ENCODE assay signal across 17 cellular contexts in genomic region chr12:85725991-85726390, GRCh38.
A peak's percentile ranks its signal among the peaks of the same experiment; 100 is the strongest.
DNase-seq lines count a peak whose midpoint lies in the region; TF ChIP-seq lines count a peak whose summit lies in the region.
"Had no signal": no experiment of that assay in that cellular context is flagged by ENCODE, and none has a peak within 500 bp of the region (broad histone marks: within the 10 kb centered on the region; RNA-seq: fewer than 3 reads in every experiment).

No MANE protein-coding gene starts in this region.

- no peaks in the 10 kb centered on the region for H3K9me3 ChIP-seq in MG63
- no peaks in the 10 kb centered on the region for H3K9me3 ChIP-seq in transverse colon
- no peaks in the 10 kb centered on the region for H3K9me3 ChIP-seq in neuronal stem cell (replicated peaks in 1 of 2; ENCODE audit: control insufficient read depth in 2 of 2, insufficient read depth in 1 of 2, low read depth in 1 of 2, low read length in 2 of 2)
- H3K9me3 ChIP-seq: stomach, uterus had no signal

- H3K4ac ChIP-seq in neuronal stem cell (ENCODE audit: low read length) = no peak overlapping the region

- 67 to 75% methylated on average over 2 of the region's 2 CpGs for WGBS in transverse colon (ENCODE audit: low coverage in 1 of 2), 2 donors
- no CpG with 5 or more reads among the region's 2 CpGs for WGBS in neuronal stem cell (ENCODE audit: extremely low coverage in 2 of 2, insufficient read length in 2 of 2, insufficient replicate concordance in 1 of 2), 2 donors

- no peak overlapping the region for H2AK5ac ChIP-seq in neuronal stem cell (ENCODE audit: low read depth, low read length)

- H3K18ac ChIP-seq in neuronal stem cell (ENCODE audit: low read length) = no peak overlapping the region

- H3K27me3 ChIP-seq in MG63 (no peaks in the 10 kb centered on the region), transverse colon (no peaks in the 10 kb centered on the region), neuronal stem cell (ENCODE audit: control insufficient read depth in 3 of 3, insufficient read depth in 3 of 3, low read depth in 1 of 3, low read length in 3 of 3) (no peaks in the 10 kb centered on the region)
- H3K27me3 ChIP-seq: stomach, uterus had no signal

- H3K4me1 ChIP-seq in transverse colon (no peaks in the 10 kb centered on the region), neuronal stem cell (ENCODE audit: control insufficient read depth in 2 of 2, insufficient read depth in 1 of 2, low read depth in 1 of 2, low read length in 2 of 2) (no peaks in the 10 kb centered on the region)
- H3K4me1 ChIP-seq: stomach, uterus had no signal

- no peak overlapping the region for H2BK5ac ChIP-seq in neuronal stem cell (ENCODE audit: low read length)

- DNase-seq in NCI-H1436 (lab: John Stamatoyannopoulos, UW) (peak; percentile 7), NCI-H1436 treated with DMSO at 0.1 percent for 48 hours (lab: John Stamatoyannopoulos, UW) (no peak), MG63 (peak; percentile 11), SK-MEL-5 (ENCODE audit: low read depth, low spot score) (peak; percentile 44), fibroblast of the aortic adventitia (ENCODE audit: low read depth) (peak; percentile 17), pons (ENCODE audit: low spot score) (no peak), transverse colon (no peak), neuronal stem cell (ENCODE audit: low spot score) (no peak)
- DNase-seq: activated effector memory CD4-positive, alpha-beta T cell treated with anti-CD3 and anti-CD28 coated beads, Interleukin-2, amount 50 U/mL, for 16 hours; amygdala; CD4-positive, alpha-beta memory T cell; EL; KBM-7; NCI-H187 treated with DMSO at 0.1 percent for 48 hours; SHP77; stomach; uterus had no signal

- H3K27ac ChIP-seq in transverse colon = no peak overlapping the region
- no peak overlapping the region for H3K27ac ChIP-seq in neuronal stem cell (replicated peaks; ENCODE audit: low read length)
- H3K27ac ChIP-seq: stomach, uterus had no signal

- in situ Hi-C loops in SK-MEL-5 (cut with HindIII; ENCODE audit: low pct_unique_long_range_greater_than_20kb, low sequenced_read_pairs) (no loop called here), transverse colon (cut with MboI; ENCODE audit: low pct_ligation_motif_present in 1 of 4, low pct_unique_long_range_greater_than_20kb in 1 of 4, low sequenced_read_pairs in 3 of 4) (no loop called here)

- H3K14ac ChIP-seq in neuronal stem cell (ENCODE audit: low read length) = no peak overlapping the region

- H3K36me3 ChIP-seq in MG63 (no peaks in the 10 kb centered on the region), transverse colon (no peaks in the 10 kb centered on the region), neuronal stem cell (replicated peaks in 1 of 2; ENCODE audit: control insufficient read depth in 2 of 2, insufficient read depth in 2 of 2, low read length in 2 of 2) (no peaks in the 10 kb centered on the region)
- H3K36me3 ChIP-seq: stomach, uterus had no signal

- H3K4me2 ChIP-seq in neuronal stem cell (ENCODE audit: insufficient read depth, low read length, poor library complexity, severe bottlenecking) = no peak overlapping the region

- no peak overlapping the region for H4K91ac ChIP-seq in neuronal stem cell (ENCODE audit: low read depth, low read length, poor library complexity)

- H3K23ac ChIP-seq in neuronal stem cell (ENCODE audit: low read depth, low read length, poor library complexity) = no peak overlapping the region

- no peak overlapping the region for H3K9ac ChIP-seq in neuronal stem cell (ENCODE audit: low read depth, low read length, poor library complexity)

- H3K79me1 ChIP-seq in neuronal stem cell (ENCODE audit: low read depth, low read length) = no peaks in the 10 kb centered on the region

- intact Hi-C loops in transverse colon (cut with DNase I; ENCODE audit: low total_unique reads) = no loop called here

- H2BK15ac ChIP-seq in neuronal stem cell (ENCODE audit: low read length) = no peak overlapping the region

- TF ChIP-seq POLR2A in transverse colon (IDR thresholded peaks at IDR 0.05) = no peak

- H3K4me3 ChIP-seq in MG63 = no peak overlapping the region
- no peak overlapping the region for H3K4me3 ChIP-seq in fibroblast of the aortic adventitia (ENCODE audit: low read depth, low read length)
- no peak overlapping the region for H3K4me3 ChIP-seq in transverse colon
- no peak overlapping the region for H3K4me3 ChIP-seq in neuronal stem cell (ENCODE audit: low read length in 2 of 2)
- H3K4me3 ChIP-seq: stomach, uterus had no signal

- H2BK120ac ChIP-seq in neuronal stem cell (ENCODE audit: low read depth, low read length) = no peak overlapping the region

- H4K8ac ChIP-seq in neuronal stem cell (ENCODE audit: low read depth, low read length) = no peak overlapping the region

- H2BK12ac ChIP-seq in neuronal stem cell (ENCODE audit: low read length) = no peak overlapping the region

- H2AFZ ChIP-seq in neuronal stem cell (ENCODE audit: low read length) = no peak overlapping the region

- TF ChIP-seq CTCF in fibroblast of the aortic adventitia (IDR thresholded peaks at IDR 0.05; ENCODE audit: insufficient read depth, low read length) (no peak), transverse colon (IDR thresholded peaks at IDR 0.05) (no peak)

- no peak for TF ChIP-seq EP300 in transverse colon (IDR thresholded peaks at IDR 0.05; ENCODE audit: low read depth)

Comparison
In these comparisons a context has a peak if more than half of its experiments do, and no peak if none do; other contexts are left out.
1. DNase-seq: peak in NCI-H1436 (single experiment), MG63 (single experiment), SK-MEL-5 (single experiment) and fibroblast of the aortic adventitia (single experiment); none in NCI-H1436 treated with DMSO at 0.1 percent for 48 hours (single experiment), pons (single experiment), transverse colon (single experiment) and neuronal stem cell (single experiment).